Comparison of ENCODE assay signal across 8 cellular contexts in the genomic region with DNA sequence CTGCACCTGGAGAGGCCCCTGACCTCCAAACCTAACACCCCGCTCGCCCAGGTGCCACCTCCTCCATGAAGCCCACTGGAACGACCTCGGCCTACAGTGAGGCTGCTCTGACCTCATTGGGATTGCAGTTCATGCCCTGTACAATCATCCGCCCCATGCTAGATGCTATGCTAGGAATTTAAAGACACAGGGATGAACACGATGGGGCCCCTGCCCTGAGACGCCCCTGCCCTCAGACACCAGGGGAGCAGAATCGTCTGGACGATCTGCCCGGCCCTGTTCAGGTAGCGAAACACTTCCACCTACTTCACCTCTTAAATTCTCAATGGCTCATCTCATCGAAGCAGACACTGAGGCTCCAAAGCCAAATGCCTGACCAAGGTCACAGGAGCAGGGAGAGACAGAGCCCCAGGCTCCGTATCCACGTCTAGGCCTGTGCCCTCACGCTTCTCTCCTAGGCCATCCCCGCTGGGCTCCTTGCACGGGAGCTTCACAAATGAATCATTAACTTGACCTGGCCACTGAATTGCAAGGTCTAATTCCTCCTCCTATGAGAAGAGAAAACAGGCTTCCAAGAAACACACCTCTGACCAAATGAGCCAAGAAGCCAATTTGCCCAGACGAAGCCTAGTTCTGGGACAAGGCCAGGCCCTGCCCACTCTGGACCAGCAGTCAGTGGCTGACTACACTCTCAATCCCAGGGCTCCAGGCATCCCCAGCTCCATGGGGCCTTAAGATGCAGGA. TPM values are rescaled to one million over a fixed set of nuclear protein-coding genes. Genes with fewer than 3 reads are reported as not detected.
DNase-seq lines count a peak whose midpoint lies in the region; ATAC-seq, FAIRE-seq and TF ChIP-seq lines count a peak whose summit lies in the region.

No MANE protein-coding gene starts in this region.

- TF ChIP-seq POLR2A in H1 (IDR thresholded peaks at IDR 0.05; ENCODE audit: control extremely low read depth in 1 of 2, low read depth in 2 of 2, low read length in 2 of 2) (no peak), sigmoid colon (IDR thresholded peaks at IDR 0.05) (no peak)

- no peak overlapping the region for H3K9ac ChIP-seq in H1 (replicated peaks in 1 of 4; ENCODE audit: extremely low read depth in 1 of 4, low read depth in 3 of 4, low read length in 3 of 4)

- FAIRE-seq in H1 (lab: Jason Lieb, UNC): no peak

- peak overlapping the region; percentile 55 for H2BK15ac ChIP-seq in H1 (ENCODE audit: low read length)

- no peak overlapping the region for H3K23ac ChIP-seq in H1 (ENCODE audit: insufficient read length)

- H2BK20ac ChIP-seq in H1 (ENCODE audit: low read length): 0 out of 2 replicates have a peak overlapping the region, but pooled peaks have one; percentile 88

- peaks cover 0 to 4% of the 10 kb centered on the region in 2 experiments for H4K20me1 ChIP-seq in H1 (replicated peaks in 1 of 2; ENCODE audit: control insufficient read depth in 1 of 2, insufficient read depth in 2 of 2, low read length in 2 of 2)

- H4K8ac ChIP-seq in H1 (ENCODE audit: extremely low read depth, insufficient read depth, low read length): 0 out of 2 replicates have a peak overlapping the region, but pooled peaks have one; percentile 69

- POLR2A ChIA-PET in H1 (lab: Charles Lee; ENCODE audit: partially characterized antibody): no interaction called here

- no peak overlapping the region for H4K5ac ChIP-seq in H1 (ENCODE audit: insufficient read length, low read depth, low read length)

- TF ChIP-seq EP300 in H1 (IDR thresholded peaks at IDR 0.05; ENCODE audit: borderline replicate concordance in 1 of 2, low read depth in 2 of 2, low read length in 2 of 2) (no peak), sigmoid colon (IDR thresholded peaks at IDR 0.05) (no peak)

- peaks cover 0 to 15% of the 10 kb centered on the region in 2 experiments; a peak in 3 of 4 replicates for H3K79me2 ChIP-seq in H1 (ENCODE audit: control insufficient read depth in 1 of 2, insufficient read depth in 2 of 2, low read length in 2 of 2)

- no peak overlapping the region for H3K4me2 ChIP-seq in H1 (ENCODE audit: insufficient read depth in 1 of 2, low read depth in 2 of 2, low read length in 2 of 2)

- no peak overlapping the region for H2AFZ ChIP-seq in H1 (ENCODE audit: low read length)

- TF ChIP-seq RAD21 in H1 (IDR thresholded peaks at IDR 0.05 in 1 of 2, conservative IDR thresholded peaks at IDR 0.05 in 1 of 2; ENCODE audit: low read depth in 2 of 2, low read length in 2 of 2): no peak

- H3K23me2 ChIP-seq in H1 (ENCODE audit: low read depth, low read length): no peaks in the 10 kb centered on the region

- CTCF ChIA-PET in H1 (lab: Charles Lee; ENCODE audit: partially characterized antibody): interaction anchor here (0.8 to 1.5 kb wide), 4 partner anchors 12 to 796 kb away, joined by 3 to 4 read pairs (median 4); no protein-coding TSS in a partner anchor

- H3K4me1 ChIP-seq in H1 (replicated peaks in 1 of 4; ENCODE audit: control insufficient read depth in 3 of 4, insufficient read depth in 4 of 4, low read length in 3 of 4): peaks cover 3 to 12% (median 8%) of the 10 kb centered on the region in 4 experiments
- H3K4me1 ChIP-seq in sigmoid colon: peaks cover 0 to 9% (median under 1%) of the 10 kb centered on the region in 4 donors

- H3K9me3 Mint-ChIP-seq in osteocyte (ENCODE audit: unreplicated experiment): no peaks in the 10 kb centered on the region
- peaks cover 4 to 6% of the 10 kb centered on the region in 2 donors for H3K9me3 Mint-ChIP-seq in natural killer cell

- H3K18ac ChIP-seq in H1 (ENCODE audit: extremely low read depth, low read length): no peak overlapping the region

- H3K27me3 Mint-ChIP-seq in osteocyte (ENCODE audit: unreplicated experiment): no peaks in the 10 kb centered on the region
- peaks cover 0 to 3% of the 10 kb centered on the region in 2 donors for H3K27me3 Mint-ChIP-seq in natural killer cell (ENCODE audit: low read depth in 2 of 2)

- TF ChIP-seq CTCF in H1 (IDR thresholded peaks at IDR 0.05; ENCODE audit: control extremely low read depth in 1 of 3, insufficient read depth in 1 of 3, low read depth in 1 of 3, low read length in 3 of 3) (no peak), osteocyte (IDR thresholded peaks at IDR 0.05) (no peak), natural killer cell (IDR thresholded peaks at IDR 0.05) (no peak), sigmoid colon (IDR thresholded peaks at IDR 0.05) (no peak)

- no peaks in the 10 kb centered on the region for H3K9me3 ChIP-seq in H1 (ENCODE audit: insufficient read depth in 2 of 2, low read depth in 1 of 2, low read length in 1 of 2)
- no peaks in the 10 kb centered on the region for H3K9me3 ChIP-seq in sigmoid colon

- no peak for ATAC-seq in natural killer cell
- ATAC-seq in HG02571 (IDR thresholded peaks at IDR 0.05; ENCODE audit: unreplicated experiment): no peak

- intact Hi-C loops in natural killer cell (cut with micrococcal nuclease) (no loop called here), sigmoid colon (cut with DNase I) (no loop called here)

- peak overlapping the region; percentile 84; the same call in 1 of the 2 replicates for H2BK12ac ChIP-seq in H1 (ENCODE audit: low read depth, low read length)

- H2BK120ac ChIP-seq in H1 (replicated peaks; ENCODE audit: low read depth, low read length): no peak overlapping the region

- H3K36me3 Mint-ChIP-seq in osteocyte (ENCODE audit: unreplicated experiment) (no peaks in the 10 kb centered on the region), natural killer cell (no peaks in the 10 kb centered on the region)

- H3K27me3 ChIP-seq in H1 (replicated peaks in 1 of 4; ENCODE audit: control insufficient read depth in 3 of 4, extremely low read depth in 1 of 4, insufficient read depth in 3 of 4, low read length in 3 of 4) (no peaks in the 10 kb centered on the region), sigmoid colon (no peaks in the 10 kb centered on the region)

- H3K14ac ChIP-seq in H1 (ENCODE audit: insufficient read length): no peak overlapping the region

- H2BK5ac ChIP-seq in H1 (ENCODE audit: low read depth, low read length): no peak overlapping the region

- no peak overlapping the region for H4K91ac ChIP-seq in H1 (replicated peaks; ENCODE audit: insufficient read length, low read length)

- H3K36me3 ChIP-seq in H1 (ENCODE audit: control insufficient read depth in 2 of 4, insufficient read depth in 4 of 4, low read length in 3 of 4) (no peaks in the 10 kb centered on the region), sigmoid colon (no peaks in the 10 kb centered on the region)

- DNase-seq in ELR (ENCODE audit: low read depth) (peak; percentile 84), NCI-H226 (peak; percentile 93), H1 (ENCODE audit: low read depth in 1 of 2, low spot score in 2 of 2) (no peak), osteocyte (ENCODE audit: extremely low spot score, unreplicated experiment) (no peak), natural killer cell (no peak), sigmoid colon (no peak)
- no peak for DNase-seq in effector CD8-positive, alpha-beta T cell (lab: John Stamatoyannopoulos, UW)

- no peak overlapping the region for H3K4me3 Mint-ChIP-seq in osteocyte (ENCODE audit: unreplicated experiment)
- no peak overlapping the region for H3K4me3 Mint-ChIP-seq in natural killer cell

- no peak overlapping the region for H2AK5ac ChIP-seq in H1 (ENCODE audit: low read depth, low read length)

- H3K4me3 ChIP-seq in H1 (ENCODE audit: extremely low read depth in 1 of 4, insufficient read depth in 2 of 4, low read depth in 3 of 4, low read length in 4 of 4) (no peak overlapping the region), sigmoid colon (no peak overlapping the region)

- H3K4ac ChIP-seq in H1 (replicated peaks; ENCODE audit: insufficient read length, low read depth, low read length): no peak overlapping the region

- peaks cover 8% of the 10 kb centered on the region for H3K79me1 ChIP-seq in H1 (ENCODE audit: low read depth, low read length)

- H3K27ac ChIP-seq in H1 (ENCODE audit: low read depth, low read length) (no peak overlapping the region), sigmoid colon (no peak overlapping the region)

- H3K56ac ChIP-seq in H1 (replicated peaks; ENCODE audit: insufficient read length, low read depth, low read length): no peak overlapping the region

- peak overlapping the region; percentile 29 for H3K27ac Mint-ChIP-seq in osteocyte (ENCODE audit: unreplicated experiment)
- H3K27ac Mint-ChIP-seq in natural killer cell: no peak overlapping the region

- WGBS in H1 (ENCODE audit: extremely low coverage in 1 of 2, insufficient coverage in 1 of 2, insufficient read length in 1 of 2, insufficient replicate concordance in 2 of 2, low coverage in 1 of 2, low lambda C conversion rate in 2 of 2, missing lambda C conversion rate in 1 of 2), 2 experiments: 92% methylated on average over 18 of the region's 18 CpGs; no CpG with 5 or more reads in 1 of the 2 experiments
- 50 to 82% methylated on average over 18 of the region's 18 CpGs for WGBS in sigmoid colon, 2 donors

- H3K4me1 Mint-ChIP-seq in osteocyte (ENCODE audit: unreplicated experiment) (peaks cover 33% of the 10 kb centered on the region), natural killer cell (no peaks in the 10 kb centered on the region)

TF ChIP-seq in H1, 55 proteins besides CTCF, POLR2A, EP300 and RAD21 (continues in another document):
- no peak for TF ChIP-seq TBP (IDR thresholded peaks at IDR 0.05; ENCODE audit: low read depth, low read length)
- TF ChIP-seq POU5F1 (IDR thresholded peaks at IDR 0.05; ENCODE audit: low read depth, low read length): no peak
- no peak for TF ChIP-seq JUND (IDR thresholded peaks at IDR 0.05; ENCODE audit: low read length)
- TF ChIP-seq SRF (IDR thresholded peaks at IDR 0.05; ENCODE audit: low read depth, low read length): no peak
- TF ChIP-seq SIN3A (conservative IDR thresholded peaks at IDR 0.05 in 1 of 2, IDR thresholded peaks at IDR 0.05 in 1 of 2; ENCODE audit: low read depth in 1 of 2, low read length in 2 of 2): no peak
- TF ChIP-seq TAF7 (optimal IDR thresholded peaks at IDR 0.05; ENCODE audit: borderline replicate concordance, low read depth, low read length): no peak
- TF ChIP-seq POLR2AphosphoS5 (IDR thresholded peaks at IDR 0.05; ENCODE audit: low read depth, low read length): no peak
- TF ChIP-seq SAP30 (IDR thresholded peaks at IDR 0.05; ENCODE audit: insufficient read depth, insufficient replicate concordance, low read length): no peak

RNA-seq across cellular contexts. Expression of a gene that starts 35.2 kb away (rescaled TPM):
- total RNA-seq in H1 (2021; fragmentation: NEBNext Ultra II Directional; extraction: Animal tissue kit (Norgen Biotek cat#: 25700)): 57.1 and 58.0 TPM in 2 replicates
- polyA plus RNA-seq in H1 (2011; rRNA removed): 45.3 and 70.7 TPM in 2 replicates
- polyA plus RNA-seq in H1 (2011; cell fraction: cytosol; rRNA removed): 49.4 TPM
- 108 TPM for polyA plus RNA-seq in H1 (2011; cell fraction: nucleus; rRNA removed)
- polyA plus RNA-seq in H1 (2012, experiment 1 of 2): 52.4 to 76.7 TPM (median 66.8 TPM) in 4 replicates
- 40.2 TPM for polyA plus RNA-seq in H1 (2012, experiment 2 of 2)
- 81.2 TPM for polyA plus RNA-seq in H1 (2013, experiment 1 of 2)
- polyA plus RNA-seq in H1 (2013, experiment 2 of 2): 90.5 TPM
- 52.9 and 55.6 TPM in 2 replicates for polyA minus RNA-seq in H1 (2011; rRNA and poly(A)+ RNA removed)
- polyA minus RNA-seq in H1 (2011; cell fraction: cytosol; rRNA and poly(A)+ RNA removed): 28.3 TPM
- 31.4 TPM for polyA minus RNA-seq in H1 (2011; cell fraction: nucleus; rRNA and poly(A)+ RNA removed)
- 27.1 and 28.2 TPM in 2 replicates for total RNA-seq in osteocyte
- total RNA-seq in natural killer cell: 1 to 10 TPM; 1.1 to 2.7 (median 1.3) TPM
- 10 to 100 TPM in 3 of 4 donors, 1 to 10 TPM in 1; 5.7 to 12.8 (median 10.8) TPM for total RNA-seq in sigmoid colon
- polyA plus RNA-seq in sigmoid colon: 10 to 100 TPM in 2 of 3 donors, 1 to 10 TPM in 1; 4.2 to 36.4 (median 16.2) TPM

Comparison
In these comparisons a context has a peak if more than half of its experiments do, and no peak if none do; other contexts are left out.
1. DNase-seq: peak in ELR (single experiment) and NCI-H226 (single experiment); none in H1 (0 of 2), osteocyte (single experiment), natural killer cell (single experiment), effector CD8-positive, alpha-beta T cell (single experiment) and sigmoid colon (single experiment).